35 cellular contexts compared by ENCODE assay signal in genomic region chr3:5517921-5518320, GRCh38.
"Had no signal": no experiment of that assay in that cellular context is flagged by ENCODE, and none has a peak within 500 bp of the region (broad histone marks: within the 10 kb centered on the region; RNA-seq: fewer than 3 reads in every experiment).

No MANE protein-coding gene starts in this region.

- DNase-seq: Kasumi-1, KG1, MG63, MM.1S, MV-4-11, NCI-H1048, NCI-H1092, NCI-H1092 treated with DMSO at 0.1 percent for 48 hours, NCI-H1105, NCI-H1105 treated with DMSO at 0.1 percent for 48 hours, NCI-H1417, NCI-H1417 treated with DMSO at 0.1 percent for 48 hours, NCI-H1436, NCI-H1436 treated with DMSO at 0.1 percent for 48 hours, NCI-H146, NCI-H1694, NCI-H1694 treated with DMSO at 0.1 percent for 48 hours, NCI-H187, NCI-H187 treated with DMSO at 0.1 percent for 48 hours, NCI-H1930, NCI-H2029, NCI-H2029 treated with DMSO at 0.1 percent for 48 hours, NCI-H2081, NCI-H2081 treated with DMSO at 0.1 percent for 48 hours, NCI-H2107, NCI-H2171, NCI-H2171 treated with DMSO at 0.1 percent for 48 hours, NCI-H2227 treated with DMSO at 0.1 percent for 48 hours, NCI-H226, NCI-H345, NCI-H446, NCI-H446 treated with DMSO at 0.1 percent for 48 hours, NCI-H510A, NCI-H510A treated with DMSO at 0.1 percent for 48 hours had no signal

- H3K9me3 ChIP-seq: MG63 had no signal

- H3K9ac ChIP-seq: KMS-11 had no signal

- H3K27me3 ChIP-seq: MG63 had no signal

- H3K4me3 ChIP-seq: MG63 had no signal

- H3K4me2 ChIP-seq: KMS-11 had no signal

- H3K27ac ChIP-seq: KMS-11 had no signal

- H3K36me3 ChIP-seq: MG63 had no signal
